Comparison of ENCODE assay signal across 26 cellular contexts in the genomic region with DNA sequence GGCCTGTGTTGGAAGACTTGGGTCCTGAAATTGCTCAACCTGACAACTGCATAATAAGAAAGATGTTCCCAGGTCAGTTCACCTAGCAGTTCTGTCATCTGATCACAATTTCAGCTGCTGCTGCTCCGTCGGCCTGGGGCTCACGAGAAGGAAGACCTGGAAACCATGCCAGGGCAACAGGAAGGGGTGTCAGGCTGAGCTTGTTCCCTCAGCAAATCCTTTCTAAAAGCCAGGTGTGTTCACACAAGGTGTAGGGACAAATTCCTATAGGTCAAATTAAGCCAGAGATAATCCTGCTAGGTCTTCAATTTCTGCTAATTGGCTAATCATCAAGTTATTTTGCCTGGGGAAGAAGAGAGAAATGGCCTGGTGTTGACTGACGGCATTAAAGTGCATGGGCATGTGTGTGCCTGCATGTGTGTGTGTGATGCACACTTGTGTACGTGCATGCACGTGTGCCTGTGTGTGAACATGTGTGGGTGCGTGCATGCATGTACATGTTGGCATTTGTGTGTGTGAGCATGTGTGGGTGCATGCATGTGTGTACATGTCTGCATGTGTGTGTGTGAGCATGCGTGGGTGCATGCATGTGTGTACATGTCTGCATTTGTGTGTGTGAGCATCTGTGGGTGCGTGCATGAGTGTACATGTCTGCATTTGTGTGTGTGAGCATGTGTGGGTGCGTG.
"Had no signal": no experiment of that assay in that cellular context is flagged by ENCODE, and none has a peak within 500 bp of the region (broad histone marks: within the 10 kb centered on the region; RNA-seq: fewer than 3 reads in every experiment).

No MANE protein-coding gene starts in this region.

- FAIRE-seq: K562, TTC549 had no signal

- ATAC-seq: activated CD4-positive, alpha-beta T cell treated with anti-CD3 and anti-CD28 coated beads for 36 hours; activated CD4-positive, CD25-positive, alpha-beta regulatory T cell treated with anti-CD3 and anti-CD28 coated beads, Interleukin-2, amount 50 U/mL, for 24 hours; activated CD8-positive, alpha-beta T cell treated with anti-CD3 and anti-CD28 coated beads, Interleukin-2, amount 10 ng/mL, durations not matched to agents 7 days and 5 days; activated naive CD4-positive, alpha-beta T cell treated with anti-CD3 and anti-CD28 coated beads, Interleukin-2, amount 50 U/mL, for 72 hours; activated naive CD8-positive, alpha-beta T cell treated with anti-CD3 and anti-CD28 coated beads, Interleukin-2, amount 50 U/mL, for 24 hours; K562; WTC11 had no signal

- H3K9me3 ChIP-seq: MG63 had no signal

- H3K4me3 ChIP-seq: K562, MG63 had no signal

- DNase-seq: activated CD4-positive, alpha-beta T cell treated with anti-CD3 and anti-CD28 coated beads for 36 hours; activated CD4-positive, alpha-beta T cell treated with anti-CD3 and anti-CD28 coated beads, Interleukin-2, amount 10 ng/mL, durations not matched to agents 7 days and 5 days; activated CD4-positive, alpha-beta T cell treated with anti-CD3 and anti-CD28 coated beads, Interleukin-2, amount 50 U/mL, for 48 hours; activated CD8-positive, alpha-beta T cell treated with anti-CD3 and anti-CD28 coated beads, Interleukin-2, amount 10 ng/mL, durations not matched to agents 7 days and 5 days; activated gamma-delta T cell treated with Interleukin-2 at 50 U/mL for 16 hours; activated naive CD4-positive, alpha-beta T cell treated with anti-CD3 and anti-CD28 coated beads for 36 hours; activated naive CD8-positive, alpha-beta T cell treated with anti-CD3 and anti-CD28 coated beads, Interleukin-2, amount 50 U/mL, for 24 hours; activated T-cell treated with anti-CD3 and anti-CD28 coated beads, Interleukin-2, amount 50 U/mL, for 24 hours; anterior cingulate cortex; central memory CD4-positive, alpha-beta T cell; Karpas-422; MG63; NCI-H1048; NCI-H1436 treated with DMSO at 0.1 percent for 48 hours; NCI-H1694 treated with DMSO at 0.1 percent for 48 hours; NCI-H2029; NCI-H510A; NCI-H526; NCI-H748 treated with DMSO at 0.1 percent for 48 hours; NK-92 treated with Interleukin-12 subunit alpha and Interleukin-12 subunit beta, amount 100 ng/mL, for 24 hours; Right ventricle myocardium superior had no signal

- H3K27me3 ChIP-seq: MG63 had no signal

- H3K36me3 ChIP-seq: MG63 had no signal
